Comparison of ENCODE assay signal across 11 cellular contexts in genomic region chr16:11563493-11564040, GRCh38. TPM values are rescaled to one million over a fixed set of nuclear protein-coding genes. Genes with fewer than 3 reads are reported as not detected.
DNase-seq lines count a peak whose midpoint lies in the region; ATAC-seq and TF ChIP-seq lines count a peak whose summit lies in the region.
"Had no signal": no experiment of that assay in that cellular context is flagged by ENCODE, and none has a peak within 500 bp of the region (broad histone marks: within the 10 kb centered on the region; RNA-seq: fewer than 3 reads in every experiment).

No MANE protein-coding gene starts in this region.

- no peaks in the 10 kb centered on the region for H3K79me2 ChIP-seq in H9 (ENCODE audit: insufficient read depth, low read length)

- no peak overlapping the region for H2BK120ac ChIP-seq in H9 (ENCODE audit: low read depth, low read length, poor library complexity, severe bottlenecking)

- H3K9me3 Mint-ChIP-seq in H9 (no peaks in the 10 kb centered on the region), WTC11 (no peaks in the 10 kb centered on the region), endodermal cell (no peaks in the 10 kb centered on the region)

- H3K27ac ChIP-seq in H9 (ENCODE audit: insufficient read length, low read depth, low read length): no peak overlapping the region
- peak overlapping the region; percentile 22 for H3K27ac ChIP-seq in endodermal cell (ENCODE audit: low read depth, low read length)
- H3K27ac ChIP-seq in testis: no peak overlapping the region
- H3K27ac ChIP-seq: brain microvascular endothelial cell had no signal

- no peak overlapping the region for H3K4me3 ChIP-seq in endodermal cell (ENCODE audit: low read length)
- no peak overlapping the region for H3K4me3 ChIP-seq in testis
- H3K4me3 ChIP-seq: heart right ventricle had no signal

- H3K9ac ChIP-seq in H9 (ENCODE audit: extremely low read depth, insufficient read length, low read length) (no peak overlapping the region), endodermal cell (ENCODE audit: extremely low read depth, low read length, poor library complexity, severe bottlenecking) (no peak overlapping the region)

- H4K8ac ChIP-seq in H9 (replicated peaks; ENCODE audit: insufficient read length, low read depth, low read length): no peak overlapping the region

- H3K27ac Mint-ChIP-seq in H9 (peak overlapping the region; percentile 40 to 83 (median 83); a peak in 5 of 7 replicates), WTC11 (peak overlapping the region; percentile 96), endodermal cell (peak overlapping the region; percentile 62)

- H3T11ph ChIP-seq in H9 (ENCODE audit: low read length): no peak overlapping the region

- H3K27me3 Mint-ChIP-seq in H9 (ENCODE audit: low read depth) (no peaks in the 10 kb centered on the region), WTC11 (ENCODE audit: low read depth) (no peaks in the 10 kb centered on the region), endodermal cell (ENCODE audit: insufficient read depth) (no peaks in the 10 kb centered on the region)

- no peak overlapping the region for H2AK5ac ChIP-seq in H9 (ENCODE audit: insufficient read length, low read length)

- no peak overlapping the region for H4K91ac ChIP-seq in H9 (ENCODE audit: insufficient read length, low read depth, low read length)

- POLR2A ChIA-PET in WTC11 (lab: Charles Lee): interaction anchor here (0.5 to 0.6 kb wide), 2 partner anchors 23 to 327 kb away, joined by 3 read pairs; partner anchors contain the start of gene LITAF

- H2BK20ac ChIP-seq in H9 (ENCODE audit: low read depth, low read length, poor library complexity, severe bottlenecking): no peak overlapping the region

- H3K23ac ChIP-seq in H9 (ENCODE audit: insufficient read length, low read depth, low read length): no peak overlapping the region

- H3K18ac ChIP-seq in H9 (ENCODE audit: insufficient read length, low read depth, low read length): no peak overlapping the region

- H3K79me1 ChIP-seq in H9 (ENCODE audit: insufficient read depth, low read depth, low read length, poor library complexity, severe bottlenecking): no peaks in the 10 kb centered on the region

- peaks cover 5% of the 10 kb centered on the region; the same call in 1 of the 2 replicates for H3K4me1 ChIP-seq in H9 (ENCODE audit: insufficient read depth, low read length)
- no peaks in the 10 kb centered on the region for H3K4me1 ChIP-seq in endodermal cell (ENCODE audit: control insufficient read depth, insufficient read depth, low read length)
- no peaks in the 10 kb centered on the region for H3K4me1 ChIP-seq in testis

- no peak overlapping the region for H3K4ac ChIP-seq in H9 (ENCODE audit: low read depth, low read length)

- no peak overlapping the region for H3K4me2 ChIP-seq in H9 (ENCODE audit: insufficient read depth, insufficient read length, low read length)

- H3K36me3 ChIP-seq in endodermal cell (ENCODE audit: control insufficient read depth, insufficient read depth, low read length) (no peaks in the 10 kb centered on the region), testis (ENCODE audit: low read depth, missing control alignments) (no peaks in the 10 kb centered on the region)
- H3K36me3 ChIP-seq: brain microvascular endothelial cell had no signal

- H3K14ac ChIP-seq in H9 (ENCODE audit: insufficient read depth, low read length): no peak overlapping the region

- H4K20me1 ChIP-seq in H9 (ENCODE audit: control insufficient read depth, insufficient read depth, insufficient read length): no peaks in the 10 kb centered on the region

- H3K4me3 Mint-ChIP-seq in H9 (no peak overlapping the region), WTC11 (no peak overlapping the region), endodermal cell (no peak overlapping the region)

- H3K23me2 ChIP-seq in H9 (ENCODE audit: insufficient read length, low read depth, low read length, poor library complexity, severe bottlenecking): no peaks in the 10 kb centered on the region

- TF ChIP-seq CTCF in H9 (conservative IDR thresholded peaks at IDR 0.05) (no peak), WTC11 (IDR thresholded peaks at IDR 0.05) (no peak), endodermal cell (conservative IDR thresholded peaks at IDR 0.05) (no peak), testis (IDR thresholded peaks at IDR 0.05) (no peak)

- no peak for DNase-seq in H9
- no peak for DNase-seq in WTC11 (ENCODE audit: low spot score)
- DNase-seq in endodermal cell: no peak
- DNase-seq in posterior vena cava (ENCODE audit: low spot score): peak; percentile 12
- DNase-seq in nucleus accumbens (lab: John Stamatoyannopoulos, UW): no peak
- no peak for DNase-seq in testis
- DNase-seq: brain microvascular endothelial cell; heart right ventricle; NCI-H446 treated with DMSO at 0.1 percent for 48 hours; stimulated activated CD4-positive, alpha-beta T cell treated with anti-CD3 and anti-CD28 coated beads, Interleukin-4, amount 100 ng/mL, for 4 hours had no signal

- H3K36me3 Mint-ChIP-seq in H9 (ENCODE audit: insufficient read depth in 1 of 3, low read depth in 3 of 3) (peaks cover 0 to 36% (median 34%) of the 10 kb centered on the region in 3 experiments; a peak in 4 of 7 replicates), WTC11 (no peaks in the 10 kb centered on the region), endodermal cell (ENCODE audit: low read depth) (no peaks in the 10 kb centered on the region)

- H2BK12ac ChIP-seq in H9 (ENCODE audit: insufficient read length, low read depth, low read length): no peak overlapping the region

- intact Hi-C loops in posterior vena cava (cut with DNase I): no loop called here
- intact Hi-C loops in testis (cut with DNase I; ENCODE audit: low total_unique reads): no loop called here

- H2AFZ ChIP-seq in H9 (ENCODE audit: low read length): no peak overlapping the region

- H3K27me3 ChIP-seq in H9 (ENCODE audit: insufficient read depth, low read length): no peaks in the 10 kb centered on the region
- no peaks in the 10 kb centered on the region for H3K27me3 ChIP-seq in endodermal cell (ENCODE audit: control insufficient read depth, insufficient read depth, low read length, poor library complexity, severe bottlenecking)
- no peaks in the 10 kb centered on the region for H3K27me3 ChIP-seq in testis
- H3K27me3 ChIP-seq: brain microvascular endothelial cell, heart right ventricle had no signal

- no peak overlapping the region for H2BK15ac ChIP-seq in H9 (ENCODE audit: low read depth, low read length)

- H3K56ac ChIP-seq in H9 (ENCODE audit: insufficient read length, low read depth, low read length): no peak overlapping the region

- ATAC-seq in WTC11 (no peak), GM21423 (IDR thresholded peaks at IDR 0.05; ENCODE audit: unreplicated experiment) (no peak)
- ATAC-seq: heart right ventricle had no signal

- H2BK5ac ChIP-seq in H9 (ENCODE audit: insufficient read length, low read length): no peak overlapping the region

- H4K5ac ChIP-seq in H9 (ENCODE audit: insufficient read length, low read depth, low read length): no peak overlapping the region

- peaks cover 50 to 51% of the 10 kb centered on the region in 2 experiments for H3K4me1 Mint-ChIP-seq in H9
- peaks cover 45% of the 10 kb centered on the region for H3K4me1 Mint-ChIP-seq in WTC11
- peaks cover 16% of the 10 kb centered on the region for H3K4me1 Mint-ChIP-seq in endodermal cell

- H3K9me3 ChIP-seq in H9 (ENCODE audit: control insufficient read depth, low read depth, low read length) (no peaks in the 10 kb centered on the region), endodermal cell (ENCODE audit: control insufficient read depth, low read length) (no peaks in the 10 kb centered on the region), testis (no peaks in the 10 kb centered on the region)
- H3K9me3 ChIP-seq: heart right ventricle had no signal

- TF ChIP-seq POLR2A in testis (IDR thresholded peaks at IDR 0.05): no peak

- WGBS in H9 (ENCODE audit: extremely low coverage, insufficient read length, low lambda C conversion rate): no CpG with 5 or more reads among the region's 6 CpGs
- 81 to 83% methylated on average over 5 to 6 of the region's 6 CpGs for WGBS in endodermal cell (ENCODE audit: insufficient coverage in 1 of 2, insufficient read length in 1 of 2), 2 experiments
- 82 to 84% methylated on average over 6 of the region's 6 CpGs for WGBS in testis, 2 donors

- CTCF ChIA-PET in WTC11 (lab: Charles Lee): interaction anchor here (0.6 to 1.8 kb wide), 4 partner anchors 31 to 167 kb away, joined by 3 to 7 read pairs (median 4); no protein-coding TSS in a partner anchor

TF ChIP-seq in WTC11, 78 proteins besides CTCF, POLR2A, EP300 and RAD21 (continues in another document):
- no peak for TF ChIP-seq ZNF416 (CRISPR knock-in tag; IDR thresholded peaks at IDR 0.05)
- no peak for TF ChIP-seq USF1 (CRISPR knock-in tag; IDR thresholded peaks at IDR 0.05)
- TF ChIP-seq ZNF671 (CRISPR knock-in tag; IDR thresholded peaks at IDR 0.05): no peak
- TF ChIP-seq, protein P1, sequence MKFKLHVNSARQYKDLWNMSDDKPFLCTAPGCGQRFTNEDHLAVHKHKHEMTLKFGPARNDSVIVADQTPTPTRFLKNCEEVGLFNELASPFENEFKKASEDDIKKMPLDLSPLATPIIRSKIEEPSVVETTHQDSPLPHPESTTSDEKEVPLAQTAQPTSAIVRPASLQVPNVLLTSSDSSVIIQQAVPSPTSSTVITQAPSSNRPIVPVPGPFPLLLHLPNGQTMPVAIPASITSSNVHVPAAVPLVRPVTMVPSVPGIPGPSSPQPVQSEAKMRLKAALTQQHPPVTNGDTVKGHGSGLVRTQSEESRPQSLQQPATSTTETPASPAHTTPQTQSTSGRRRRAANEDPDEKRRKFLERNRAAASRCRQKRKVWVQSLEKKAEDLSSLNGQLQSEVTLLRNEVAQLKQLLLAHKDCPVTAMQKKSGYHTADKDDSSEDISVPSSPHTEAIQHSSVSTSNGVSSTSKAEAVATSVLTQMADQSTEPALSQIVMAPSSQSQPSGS (CRISPR knock-in tag; IDR thresholded peaks at IDR 0.05; ENCODE audit: borderline replicate concordance, low read depth): no peak
- TF ChIP-seq, protein P2, sequence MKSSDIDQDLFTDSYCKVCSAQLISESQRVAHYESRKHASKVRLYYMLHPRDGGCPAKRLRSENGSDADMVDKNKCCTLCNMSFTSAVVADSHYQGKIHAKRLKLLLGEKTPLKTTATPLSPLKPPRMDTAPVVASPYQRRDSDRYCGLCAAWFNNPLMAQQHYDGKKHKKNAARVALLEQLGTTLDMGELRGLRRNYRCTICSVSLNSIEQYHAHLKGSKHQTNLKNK (CRISPR knock-in tag; IDR thresholded peaks at IDR 0.05): no peak

RNA-seq across cellular contexts. Expression of gene LITAF, which starts 23.2 kb away (rescaled TPM):
- total RNA-seq in H9 (2021) (249 and 265 TPM in 2 replicates), WTC11 (2021) (72.4 to 77.7 TPM (median 73.0 TPM) in 3 replicates), endodermal cell (10 to 100 TPM; 36.6 to 62.9 TPM), posterior vena cava (10 to 100 TPM; 70.0 to 76.4 TPM), testis (10 to 100 TPM in 1 of 2 donors, 1 to 10 TPM in 1; 9.9 to 13.6 TPM)
- polyA plus RNA-seq in endodermal cell (2013, experiment 1 of 2): 85.2 TPM
- 71.3 TPM for polyA plus RNA-seq in endodermal cell (2013, experiment 2 of 2)
- 31.5 TPM for polyA plus RNA-seq in testis (ENCODE audit: insufficient read depth, low read depth, low replicate concordance)
